In the genomic region with DNA sequence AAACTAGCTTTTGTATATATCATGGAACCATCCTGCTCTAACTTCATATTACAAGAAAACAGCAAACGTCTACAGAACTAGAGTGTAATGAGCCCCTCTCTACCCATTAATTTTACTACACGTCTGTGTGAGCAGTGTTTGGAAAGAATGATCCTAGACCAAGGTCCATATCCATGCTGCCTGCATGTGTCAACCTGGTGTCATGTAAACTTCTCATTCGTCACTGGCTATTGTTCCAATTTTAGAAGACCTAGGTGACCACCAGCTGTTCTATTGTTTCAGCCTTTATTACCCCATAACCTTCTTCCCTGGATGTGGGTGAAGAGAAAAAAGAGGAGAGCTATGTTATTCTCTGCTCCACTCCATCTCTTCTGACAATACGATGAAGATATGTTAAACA, we compare ENCODE assay signal across 21 cellular contexts.
"Had no signal": no experiment of that assay in that cellular context is flagged by ENCODE, and none has a peak within 500 bp of the region (broad histone marks: within the 10 kb centered on the region; RNA-seq: fewer than 3 reads in every experiment).

No MANE protein-coding gene starts in this region.

- H3K27ac ChIP-seq: body of pancreas, coronary artery, foreskin keratinocyte, neutrophil, parathyroid adenoma had no signal

- DNase-seq: activated CD4-positive, alpha-beta T cell treated with anti-CD3 and anti-CD28 coated beads for 4 hours; activated CD8-positive, alpha-beta memory T cell treated with anti-CD3 and anti-CD28 coated beads, Interleukin-2, amount 50 U/mL, for 4 hours; activated CD8-positive, alpha-beta T cell treated with anti-CD3 and anti-CD28 coated beads, Interleukin-2, amount 10 ng/mL, durations not matched to agents 7 days and 5 days; activated gamma-delta T cell; activated T-cell treated with anti-CD3 and anti-CD28 coated beads, Interleukin-2, amount 50 U/mL, for 48 hours; amygdala; body of pancreas; central memory CD4-positive, alpha-beta T cell; effector memory CD4-positive, alpha-beta T cell; foreskin keratinocyte; immature natural killer cell; midbrain; naive B cell; stimulated activated CD4-positive, alpha-beta T cell treated with anti-CD3 and anti-CD28 coated beads, Interleukin-2, amount 100 ng/mL, for 48 hours; stimulated activated naive CD4-positive, alpha-beta T cell had no signal

- H3K4me3 ChIP-seq: body of pancreas, coronary artery, lung had no signal

- H3K27me3 Mint-ChIP-seq: naive B cell, type B pancreatic cell had no signal

- H3K36me3 Mint-ChIP-seq: type B pancreatic cell had no signal

- H3K4me1 Mint-ChIP-seq: naive B cell had no signal

- H3K27me3 ChIP-seq: body of pancreas, foreskin keratinocyte, neutrophil had no signal

- H3K9me3 Mint-ChIP-seq: activated naive CD4-positive, alpha-beta T cell treated with anti-CD3 and anti-CD28 coated beads, Interleukin-2, amount 50 U/mL, for 72 hours; immature natural killer cell; naive B cell; type B pancreatic cell had no signal

- H3K4me1 ChIP-seq: body of pancreas, foreskin keratinocyte had no signal

- H3K9me3 ChIP-seq: body of pancreas, neutrophil had no signal

- H3K27ac Mint-ChIP-seq: activated CD8-positive, alpha-beta T cell treated with anti-CD3 and anti-CD28 coated beads, Interleukin-2, amount 10 ng/mL, durations not matched to agents 7 days and 5 days; type B pancreatic cell had no signal

- ATAC-seq: activated CD8-positive, alpha-beta T cell treated with anti-CD3 and anti-CD28 coated beads, Interleukin-2, amount 10 ng/mL, durations not matched to agents 7 days and 5 days; activated naive CD4-positive, alpha-beta T cell treated with anti-CD3 and anti-CD28 coated beads, Interleukin-2, amount 50 U/mL, for 72 hours; body of pancreas; foreskin keratinocyte had no signal

- H3K4me3 Mint-ChIP-seq: activated CD8-positive, alpha-beta T cell treated with anti-CD3 and anti-CD28 coated beads, Interleukin-2, amount 10 ng/mL, durations not matched to agents 7 days and 5 days; immature natural killer cell; naive B cell; type B pancreatic cell had no signal

- H3K36me3 ChIP-seq: neutrophil had no signal

- H3K9ac ChIP-seq: parathyroid adenoma had no signal
